In genomic region chr11:34188181-34188580, GRCh38 we compare ENCODE assay signal across 1 cellular context.
TF ChIP-seq lines count a peak whose summit lies in the region.

No MANE protein-coding gene starts in this region.

TF ChIP-seq in H1, 55 proteins besides CTCF, POLR2A, EP300 and RAD21 (continued from another document):
- TF ChIP-seq USF2 (IDR thresholded peaks at IDR 0.05; ENCODE audit: low read length) (no peak), BACH1 (IDR thresholded peaks at IDR 0.05; ENCODE audit: low read length) (no peak), FOSL1 (IDR thresholded peaks at IDR 0.05; ENCODE audit: insufficient read depth, low read depth, low read length) (no peak)
